In the genomic region with DNA sequence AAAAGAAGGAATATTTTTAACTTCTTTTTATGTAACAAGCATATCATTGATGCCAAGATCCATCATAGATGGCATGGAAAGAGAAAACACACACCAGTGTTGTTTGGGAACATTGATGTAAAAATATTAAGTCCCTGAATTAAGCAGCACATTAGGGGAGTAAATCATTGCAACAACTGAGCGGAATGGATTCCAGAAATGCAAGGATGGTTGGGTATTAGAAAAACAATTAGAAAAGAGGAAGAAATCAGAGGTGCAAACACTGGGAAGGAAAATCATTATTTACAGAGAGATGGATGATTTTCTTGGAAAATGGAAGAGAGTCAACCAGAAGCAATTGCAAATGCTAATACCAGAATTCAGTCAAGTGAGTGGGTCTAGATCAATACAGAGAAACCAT, we compare ENCODE assay signal across 29 cellular contexts. TPM values are rescaled to one million over a fixed set of nuclear protein-coding genes. Genes with fewer than 3 reads are reported as not detected.
"Had no signal": no experiment of that assay in that cellular context is flagged by ENCODE, and none has a peak within 500 bp of the region (broad histone marks: within the 10 kb centered on the region; RNA-seq: fewer than 3 reads in every experiment).

No MANE protein-coding gene starts in this region.

- H3K9me3 ChIP-seq: suprapubic skin, testis, thyroid gland, tibial artery, transverse colon, upper lobe of left lung, upper lobe of right lung, uterus, vagina had no signal

- H3K4me1 ChIP-seq: thyroid gland, uterus had no signal

- FAIRE-seq: urothelium cell line had no signal

- H3K27ac ChIP-seq: stomach, suprapubic skin, testis, thoracic aorta, thyroid gland, tibial artery, tibial nerve, transverse colon, upper lobe of left lung, upper lobe of right lung, uterus, vagina had no signal

- H3K27me3 ChIP-seq: stomach, suprapubic skin, testis, thyroid gland, tibial artery, tibial nerve, transverse colon, upper lobe of left lung, upper lobe of right lung, uterus, vagina had no signal

- H3K36me3 Mint-ChIP-seq: stimulated activated effector memory CD8-positive, alpha-beta T cell treated with anti-CD3 and anti-CD28 coated beads, Interleukin-12 subunit alpha, Interleukin-12 subunit beta, amount 100 ng/mL, for 72 hours had no signal

- H3K36me3 ChIP-seq: stomach, suprapubic skin, thoracic aorta, thyroid gland, tibial artery, transverse colon, upper lobe of left lung, upper lobe of right lung, uterus, vagina had no signal

- H3K27ac Mint-ChIP-seq: stimulated activated effector memory CD8-positive, alpha-beta T cell treated with anti-CD3 and anti-CD28 coated beads, Interleukin-12 subunit alpha, Interleukin-12 subunit beta, amount 100 ng/mL, for 72 hours; stimulated activated memory B cell treated with anti-CD40 and anti-IgM and Interleukin-4, amounts not matched to agents 10 μg/mL and 1 μg/mL and 100 μg/mL, for 72 hours; stimulated activated naive B cell treated with anti-CD40 and anti-IgM and Interleukin-4, amounts not matched to agents 10 μg/mL and 1 μg/mL and 100 μg/mL, for 72 hours; stimulated activated naive CD8-positive, alpha-beta T cell treated with anti-CD3 and anti-CD28 coated beads, Interleukin-15, amount 100 ng/mL, for 72 hours; stimulated activated naive CD8-positive, alpha-beta T cell treated with anti-CD3 and anti-CD28 coated beads, Interleukin-15, Interleukin-2, amounts not matched to agents 100 ng/mL and 50 ng/mL, for 24 hours; type B pancreatic cell had no signal

- H3K27me3 Mint-ChIP-seq: stimulated activated memory B cell treated with anti-CD40 and anti-IgM and Interleukin-4, amounts not matched to agents 10 μg/mL and 1 μg/mL and 100 μg/mL, for 72 hours had no signal

- DNase-seq: stimulated activated CD4-positive, alpha-beta T cell treated with anti-CD3 and anti-CD28 coated beads, Interleukin-2, amount 100 ng/mL, for 48 hours; stimulated activated CD4-positive, alpha-beta T cell treated with anti-CD3 and anti-CD28 coated beads, Interleukin-4, amount 100 ng/mL, for 1 hour; stimulated activated CD4-positive, alpha-beta T cell treated with anti-CD3 and anti-CD28 coated beads, Interleukin-4, amount 100 ng/mL, for 24 hours; stimulated activated CD4-positive, alpha-beta T cell treated with anti-CD3 and anti-CD28 coated beads, Interleukin-4, amount 100 ng/mL, for 4 hours; stimulated activated CD8-positive, alpha-beta memory T cell treated with anti-CD3 and anti-CD28 coated beads, Interleukin-4, amount 100 ng/mL, for 48 hours; stimulated activated naive B cell treated with anti-CD40 and anti-IgM and Interleukin-4, amounts not matched to agents 10 μg/mL and 1 μg/mL and 100 μg/mL, for 72 hours; stimulated activated naive CD4-positive, alpha-beta T cell; stimulated activated naive CD4-positive, alpha-beta T cell treated with Interleukin-2 at 50 U/mL for 16 hours; stimulated activated naive CD8-positive, alpha-beta T cell treated with anti-CD3 and anti-CD28 coated beads, Interleukin-15, amount 100 ng/mL, for 72 hours; stimulated activated naive CD8-positive, alpha-beta T cell treated with anti-CD3 and anti-CD28 coated beads, Interleukin-15, Interleukin-2, amounts not matched to agents 100 U/mL and 50 U/mL, for 24 hours; stomach; substantia nigra; testis; thyroid gland; transverse colon; trophoblast cell; upper lobe of left lung; upper lobe of right lung; uterus had no signal

- H3K4me3 Mint-ChIP-seq: stimulated activated effector memory CD8-positive, alpha-beta T cell treated with anti-CD3 and anti-CD28 coated beads, Interleukin-12 subunit alpha, Interleukin-12 subunit beta, amount 100 ng/mL, for 72 hours; stimulated activated memory B cell treated with anti-CD40 and anti-IgM and Interleukin-4, amounts not matched to agents 10 μg/mL and 1 μg/mL and 100 μg/mL, for 72 hours; stimulated activated naive B cell treated with anti-CD40 and anti-IgM and Interleukin-4, amounts not matched to agents 10 μg/mL and 1 μg/mL and 100 μg/mL, for 72 hours; stimulated activated naive CD8-positive, alpha-beta T cell treated with anti-CD3 and anti-CD28 coated beads, Interleukin-15, amount 100 ng/mL, for 72 hours; stimulated activated naive CD8-positive, alpha-beta T cell treated with anti-CD3 and anti-CD28 coated beads, Interleukin-15, Interleukin-2, amounts not matched to agents 100 ng/mL and 50 ng/mL, for 24 hours; type B pancreatic cell had no signal

- ATAC-seq: stimulated activated effector memory CD8-positive, alpha-beta T cell treated with anti-CD3 and anti-CD28 coated beads, Interleukin-12 subunit alpha, Interleukin-12 subunit beta, amount 100 ng/mL, for 72 hours; stimulated activated memory B cell treated with anti-CD40 and anti-IgM and Interleukin-4, amounts not matched to agents 10 μg/mL and 1 μg/mL and 100 μg/mL, for 72 hours; stimulated activated naive B cell treated with anti-CD40 and anti-IgM and Interleukin-4, amounts not matched to agents 10 μg/mL and 1 μg/mL and 100 μg/mL, for 72 hours; stimulated activated naive CD8-positive, alpha-beta T cell treated with anti-CD3 and anti-CD28 coated beads, Interleukin-15, amount 100 ng/mL, for 72 hours; stimulated activated naive CD8-positive, alpha-beta T cell treated with anti-CD3 and anti-CD28 coated beads, Interleukin-15, Interleukin-2, amounts not matched to agents 100 U/mL and 50 U/mL, for 24 hours; upper lobe of right lung had no signal

- H3K4me3 ChIP-seq: stomach, suprapubic skin, testis, thoracic aorta, thyroid gland, tibial artery, tibial nerve, transverse colon, upper lobe of left lung, upper lobe of right lung, uterus, vagina had no signal

RNA-seq across cellular contexts. Expression of a gene that starts 8.1 kb away (rescaled TPM):
- total RNA-seq: upper lobe of right lung had no signal
